ENCODE assay signal across 14 cellular contexts in the genomic region with DNA sequence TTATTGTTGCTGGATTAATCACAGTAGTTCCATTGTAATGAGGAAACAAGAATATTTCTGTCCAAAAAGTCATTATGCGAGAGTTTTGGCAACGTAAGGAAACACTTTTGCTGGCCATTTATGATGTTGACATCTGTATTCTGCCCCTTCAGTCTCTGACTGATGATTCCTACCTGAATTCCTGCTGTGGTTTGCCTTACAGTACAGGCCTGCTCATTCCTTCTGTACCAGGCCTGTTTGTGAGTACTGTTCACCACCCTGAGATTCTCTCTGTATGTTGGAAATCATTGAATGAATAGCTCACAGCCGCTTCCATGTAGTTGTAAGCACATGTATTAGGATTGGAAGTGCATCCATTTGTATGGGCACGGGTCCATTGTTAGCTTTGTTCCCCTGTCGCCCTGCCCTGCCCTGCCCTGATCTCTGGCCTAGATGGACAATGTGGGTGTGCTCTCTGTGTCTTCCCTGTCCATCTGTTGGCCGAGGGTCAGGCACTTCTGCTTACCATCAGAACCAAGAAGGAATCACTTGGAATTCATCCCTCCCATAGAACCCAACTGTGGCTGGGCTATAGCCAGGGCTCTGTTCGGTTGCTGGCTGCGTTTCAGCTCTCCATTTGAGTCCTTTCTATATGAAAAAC. TPM values are rescaled to one million over a fixed set of nuclear protein-coding genes. Genes with fewer than 3 reads are reported as not detected.
DNase-seq lines count a peak whose midpoint lies in the region; ATAC-seq and TF ChIP-seq lines count a peak whose summit lies in the region.
"Had no signal": no experiment of that assay in that cellular context is flagged by ENCODE, and none has a peak within 500 bp of the region (broad histone marks: within the 10 kb centered on the region; RNA-seq: fewer than 3 reads in every experiment).

No MANE protein-coding gene starts in this region.

- peak; percentile 93 for DNase-seq in G401 (ENCODE audit: low spot score)
- no peak for DNase-seq in SK-N-MC (ENCODE audit: low read depth, low spot score)
- DNase-seq in fibroblast of lung (ENCODE audit: low read depth in 2 of 2), result peak; percentile 16 to 70
- DNase-seq in posterior cingulate gyrus, result peak in 8 of 10 donors; percentile 21 to 88 (median 41)
- no peak for DNase-seq in nephron progenitor cell
- DNase-seq in activated CD4-positive, alpha-beta memory T cell treated with anti-CD3 and anti-CD28 coated beads, Interleukin-2, amount 10 ng/mL, durations not matched to agents 7 days and 5 days, result no peak
- no peak for DNase-seq in activated effector memory CD4-positive, alpha-beta T cell treated with Interleukin-2 at 50 U/mL for 16 hours
- DNase-seq: body of pancreas; SHP77 treated with DMSO at 0.1 percent for 48 hours; stimulated activated CD4-positive, alpha-beta T cell treated with anti-CD3 and anti-CD28 coated beads, Interleukin-15, amount 100 ng/mL, for 24 hours; stimulated activated naive CD8-positive, alpha-beta T cell treated with anti-CD3 and anti-CD28 coated beads, Interleukin-15, amount 100 ng/mL, for 72 hours had no signal

- no peak for ATAC-seq in GM19023 (IDR thresholded peaks at IDR 0.05; ENCODE audit: unreplicated experiment)
- ATAC-seq: body of pancreas, foreskin keratinocyte had no signal

- intact Hi-C loops in posterior cingulate gyrus (cut with DNase I), result loop anchor here (2.0 kb wide), 1 partner anchor 53 kb away; no protein-coding TSS in a partner anchor

- H2AFZ ChIP-seq in fibroblast of lung (ENCODE audit: low read length), result no peak overlapping the region

- H4K20me1 ChIP-seq in fibroblast of lung (ENCODE audit: control insufficient read depth, extremely low read depth, insufficient read depth, low read length), result no peaks in the 10 kb centered on the region

- no peak for TF ChIP-seq CTCF in fibroblast of lung (conservative IDR thresholded peaks at IDR 0.05 in 1 of 2, IDR thresholded peaks at IDR 0.05 in 1 of 2; ENCODE audit: low read depth in 1 of 2, low read length in 2 of 2)
- no peak for TF ChIP-seq CTCF in nephron progenitor cell (IDR thresholded peaks at IDR 0.05)

- H3K36me3 ChIP-seq in SK-N-MC (ENCODE audit: insufficient read depth, low read length) (no peaks in the 10 kb centered on the region), fibroblast of lung (ENCODE audit: control insufficient read depth, insufficient read depth, low read length) (no peaks in the 10 kb centered on the region)

- POLR2A ChIA-PET in activated CD4-positive, alpha-beta memory T cell treated with anti-CD3 and anti-CD28 coated beads, Interleukin-2, amount 10 ng/mL, durations not matched to agents 7 days and 5 days (lab: Charles Lee), result no interaction called here

- H3K27ac ChIP-seq in SK-N-MC, result peak overlapping the region; percentile 94; the same call in 1 of the 2 replicates
- H3K27ac ChIP-seq in fibroblast of lung (ENCODE audit: insufficient read depth, low read length), result peak overlapping the region; percentile 52
- H3K27ac ChIP-seq: body of pancreas had no signal

- H3K4me2 ChIP-seq in fibroblast of lung (ENCODE audit: extremely low read depth, insufficient read depth, low read length), result no peak overlapping the region

- CTCF ChIA-PET in activated CD4-positive, alpha-beta memory T cell treated with anti-CD3 and anti-CD28 coated beads, Interleukin-2, amount 10 ng/mL, durations not matched to agents 7 days and 5 days (lab: Charles Lee), result interaction anchor here (0.6 kb wide), 1 partner anchor 16 kb away, joined by 4 read pairs; no protein-coding TSS in a partner anchor

- H3K4me3 ChIP-seq in SK-N-MC, result no peak overlapping the region
- no peak overlapping the region for H3K4me3 ChIP-seq in fibroblast of lung (replicated peaks in 1 of 4; ENCODE audit: control extremely low read depth in 1 of 4, insufficient read depth in 1 of 4, low read depth in 3 of 4, low read length in 4 of 4)
- H3K4me3 ChIP-seq: body of pancreas had no signal

- peaks cover 4% of the 10 kb centered on the region for H3K9me3 Mint-ChIP-seq in nephron progenitor cell
- no peaks in the 10 kb centered on the region for H3K9me3 Mint-ChIP-seq in activated CD4-positive, alpha-beta memory T cell treated with anti-CD3 and anti-CD28 coated beads, Interleukin-2, amount 10 ng/mL, durations not matched to agents 7 days and 5 days
- H3K9me3 Mint-ChIP-seq: CD14-positive monocyte; stimulated activated naive CD8-positive, alpha-beta T cell treated with anti-CD3 and anti-CD28 coated beads, Interleukin-15, amount 100 ng/mL, for 72 hours had no signal

- no peak overlapping the region for H3K9ac ChIP-seq in SK-N-MC (ENCODE audit: insufficient read length)
- H3K9ac ChIP-seq in fibroblast of lung (ENCODE audit: insufficient read depth, low read length), result no peak overlapping the region

- H3K4me1 Mint-ChIP-seq in nephron progenitor cell, result peaks cover 53% of the 10 kb centered on the region
- H3K4me1 Mint-ChIP-seq in activated CD4-positive, alpha-beta memory T cell treated with anti-CD3 and anti-CD28 coated beads, Interleukin-2, amount 10 ng/mL, durations not matched to agents 7 days and 5 days, result peaks cover 47% of the 10 kb centered on the region
- H3K4me1 Mint-ChIP-seq: CD14-positive monocyte had no signal

- no peaks in the 10 kb centered on the region for H3K27me3 ChIP-seq in fibroblast of lung (ENCODE audit: control insufficient read depth, insufficient read depth, low read length)
- H3K27me3 ChIP-seq: body of pancreas, foreskin keratinocyte had no signal

- no peaks in the 10 kb centered on the region for H3K27me3 Mint-ChIP-seq in nephron progenitor cell (ENCODE audit: low read depth, poor library complexity)
- H3K27me3 Mint-ChIP-seq in activated CD4-positive, alpha-beta memory T cell treated with anti-CD3 and anti-CD28 coated beads, Interleukin-2, amount 10 ng/mL, durations not matched to agents 7 days and 5 days, result no peaks in the 10 kb centered on the region
- H3K27me3 Mint-ChIP-seq: stimulated activated naive CD8-positive, alpha-beta T cell treated with anti-CD3 and anti-CD28 coated beads, Interleukin-15, amount 100 ng/mL, for 72 hours had no signal

- peaks cover 42% of the 10 kb centered on the region for H3K36me3 Mint-ChIP-seq in nephron progenitor cell (ENCODE audit: low read depth)
- no peaks in the 10 kb centered on the region for H3K36me3 Mint-ChIP-seq in activated CD4-positive, alpha-beta memory T cell treated with anti-CD3 and anti-CD28 coated beads, Interleukin-2, amount 10 ng/mL, durations not matched to agents 7 days and 5 days (ENCODE audit: low read depth)

- peaks cover 15% of the 10 kb centered on the region for H3K4me1 ChIP-seq in fibroblast of lung (ENCODE audit: control insufficient read depth, extremely low read depth, insufficient read depth, low read length)
- H3K4me1 ChIP-seq: body of pancreas had no signal

- no peak overlapping the region for H3K27ac Mint-ChIP-seq in nephron progenitor cell
- no peak overlapping the region for H3K27ac Mint-ChIP-seq in activated CD4-positive, alpha-beta memory T cell treated with anti-CD3 and anti-CD28 coated beads, Interleukin-2, amount 10 ng/mL, durations not matched to agents 7 days and 5 days
- H3K27ac Mint-ChIP-seq: CD14-positive monocyte; stimulated activated naive CD8-positive, alpha-beta T cell treated with anti-CD3 and anti-CD28 coated beads, Interleukin-15, amount 100 ng/mL, for 72 hours had no signal

- H3K9me3 ChIP-seq in SK-N-MC (ENCODE audit: low read depth, low read length) (no peaks in the 10 kb centered on the region), fibroblast of lung (ENCODE audit: control insufficient read depth, insufficient read depth, low read depth, low read length) (no peaks in the 10 kb centered on the region)
- H3K9me3 ChIP-seq: body of pancreas had no signal

- H3K79me2 ChIP-seq in fibroblast of lung (ENCODE audit: control insufficient read depth, insufficient read depth, low read length), result no peaks in the 10 kb centered on the region

- in situ Hi-C loops in G401 (cut with HindIII; ENCODE audit: low sequenced_read_pairs), result no loop called here

- H3K4me3 Mint-ChIP-seq in nephron progenitor cell, result no peak overlapping the region
- H3K4me3 Mint-ChIP-seq in activated CD4-positive, alpha-beta memory T cell treated with anti-CD3 and anti-CD28 coated beads, Interleukin-2, amount 10 ng/mL, durations not matched to agents 7 days and 5 days, result no peak overlapping the region
- H3K4me3 Mint-ChIP-seq: CD14-positive monocyte; stimulated activated naive CD8-positive, alpha-beta T cell treated with anti-CD3 and anti-CD28 coated beads, Interleukin-15, amount 100 ng/mL, for 72 hours had no signal

RNA-seq across cellular contexts. Expression of gene TULP4, which starts 26.8 kb away (rescaled TPM):
- 34.2 and 68.5 TPM in 2 replicates for total RNA-seq in G401 (2014; rRNA removed; shearing (Covaris generic))
- 88.2 and 118 TPM in 2 replicates for total RNA-seq in fibroblast of lung
- 16.7 and 16.8 TPM in 2 replicates for polyA plus RNA-seq in fibroblast of lung
- polyA plus RNA-seq in fibroblast of lung (2012), result 4.2 and 7.6 TPM in 2 replicates
- 86.0 and 114 TPM in 2 replicates for polyA minus RNA-seq in fibroblast of lung (ENCODE audit: low replicate concordance)
- total RNA-seq in activated CD4-positive, alpha-beta memory T cell treated with anti-CD3 and anti-CD28 coated beads, Interleukin-2, amount 10 ng/mL, durations not matched to agents 7 days and 5 days, result 10 to 100 TPM; 25.0 to 27.0 TPM

Comparison
In these comparisons a context has a peak if more than half of its experiments do, and no peak if none do; other contexts are left out.
1. DNase-seq: peak in G401 (single experiment), fibroblast of lung (2 of 2) and posterior cingulate gyrus (8 of 10); none in SK-N-MC (single experiment), nephron progenitor cell (single experiment), activated CD4-positive, alpha-beta memory T cell treated with anti-CD3 and anti-CD28 coated beads, Interleukin-2, amount 10 ng/mL, durations not matched to agents 7 days and 5 days (single experiment) and activated effector memory CD4-positive, alpha-beta T cell treated with Interleukin-2 at 50 U/mL for 16 hours (single experiment).